In genomic region chr7:56087445-56087844, GRCh38 we compare ENCODE assay signal across 21 cellular contexts. TPM values are rescaled to one million over a fixed set of nuclear protein-coding genes. Genes with fewer than 3 reads are reported as not detected.
DNase-seq lines count a peak whose midpoint lies in the region; ATAC-seq and TF ChIP-seq lines count a peak whose summit lies in the region.
"Had no signal": no experiment of that assay in that cellular context is flagged by ENCODE, and none has a peak within 500 bp of the region (broad histone marks: within the 10 kb centered on the region; RNA-seq: fewer than 3 reads in every experiment).

No MANE protein-coding gene starts in this region.

- H3K27ac Mint-ChIP-seq in naive thymus-derived CD8-positive, alpha-beta T cell: peak overlapping the region in 1 of 10 donors; percentile 15
- H3K27ac Mint-ChIP-seq: H9 had no signal

- H3K27me3 ChIP-seq in adrenal gland (no peaks in the 10 kb centered on the region), neuronal stem cell (ENCODE audit: control insufficient read depth in 3 of 3, insufficient read depth in 3 of 3, low read depth in 1 of 3, low read length in 3 of 3) (no peaks in the 10 kb centered on the region), gastrocnemius medialis (no peaks in the 10 kb centered on the region)
- H3K27me3 ChIP-seq: BE2C had no signal

- no peaks in the 10 kb centered on the region for H3K9me3 Mint-ChIP-seq in naive thymus-derived CD8-positive, alpha-beta T cell
- H3K9me3 Mint-ChIP-seq: CD4-positive, CD25-positive, alpha-beta regulatory T cell; CD8-positive, alpha-beta memory T cell had no signal

- H3K36me3 ChIP-seq in adrenal gland (replicated peaks in 1 of 2) (no peaks in the 10 kb centered on the region), neuronal stem cell (replicated peaks in 1 of 2; ENCODE audit: control insufficient read depth in 2 of 2, insufficient read depth in 2 of 2, low read length in 2 of 2) (peaks cover 4 to 10% of the 10 kb centered on the region in 2 donors), gastrocnemius medialis (peaks cover 0 to 30% of the 10 kb centered on the region in 2 donors)

- H3K4me3 ChIP-seq in adrenal gland: no peak overlapping the region
- H3K4me3 ChIP-seq in neuronal stem cell (ENCODE audit: low read length in 2 of 2): peak overlapping the region in 1 of 2 donors; percentile 63
- H3K4me3 ChIP-seq in gastrocnemius medialis: no peak overlapping the region
- H3K4me3 ChIP-seq: GM12878 had no signal

- no peak overlapping the region for H2BK15ac ChIP-seq in neuronal stem cell (ENCODE audit: low read length)

- H3K14ac ChIP-seq in neuronal stem cell (ENCODE audit: low read length): peak overlapping the region; percentile 17

- intact Hi-C loops in adrenal gland (cut with DNase I) (no loop called here), gastrocnemius medialis (cut with DNase I; ENCODE audit: low total_unique reads) (no loop called here)

- H3K27me3 Mint-ChIP-seq in naive thymus-derived CD8-positive, alpha-beta T cell: no peaks in the 10 kb centered on the region
- H3K27me3 Mint-ChIP-seq: CD4-positive, CD25-positive, alpha-beta regulatory T cell; CD8-positive, alpha-beta memory T cell had no signal

- H3K27ac ChIP-seq in adrenal gland (peak overlapping the region in 3 of 5 donors; percentile 57 to 68 (median 67)), neuronal stem cell (replicated peaks; ENCODE audit: low read length) (no peak overlapping the region), gastrocnemius medialis (peak overlapping the region; percentile 94 to 99 (median 95))

- no peak overlapping the region for H2AFZ ChIP-seq in neuronal stem cell (ENCODE audit: low read length)

- no peak overlapping the region for H2BK120ac ChIP-seq in neuronal stem cell (ENCODE audit: low read depth, low read length)

- no peak overlapping the region for H3K9ac ChIP-seq in neuronal stem cell (ENCODE audit: low read depth, low read length, poor library complexity)

- no peak for TF ChIP-seq CTCF in adrenal gland (IDR thresholded peaks at IDR 0.05)
- no peak for TF ChIP-seq CTCF in gastrocnemius medialis (IDR thresholded peaks at IDR 0.05 in 4 of 5, conservative IDR thresholded peaks at IDR 0.05 in 1 of 5)

- H3K4me1 Mint-ChIP-seq in naive thymus-derived CD8-positive, alpha-beta T cell: peaks cover 0 to 3% (median under 1%) of the 10 kb centered on the region in 4 donors
- H3K4me1 Mint-ChIP-seq: CD8-positive, alpha-beta memory T cell; H9 had no signal

- WGBS in adrenal gland, 4 donors: 45 to 90% (median 63%) methylated on average over 8 to 16 of the region's 16 CpGs
- no CpG with 5 or more reads among the region's 16 CpGs for WGBS in neuronal stem cell (ENCODE audit: extremely low coverage in 2 of 2, insufficient read length in 2 of 2, insufficient replicate concordance in 1 of 2), 2 donors

- H2AK5ac ChIP-seq in neuronal stem cell (ENCODE audit: low read depth, low read length): peak overlapping the region; percentile 46

- ATAC-seq in gastrocnemius medialis: no peak
- ATAC-seq in naive thymus-derived CD8-positive, alpha-beta T cell: no peak
- ATAC-seq: GM12878, HepG2 had no signal

- H3K9me3 ChIP-seq in adrenal gland (replicated peaks in 1 of 3) (no peaks in the 10 kb centered on the region), neuronal stem cell (replicated peaks in 1 of 2; ENCODE audit: control insufficient read depth in 2 of 2, insufficient read depth in 1 of 2, low read depth in 1 of 2, low read length in 2 of 2) (no peaks in the 10 kb centered on the region), gastrocnemius medialis (no peaks in the 10 kb centered on the region)
- H3K9me3 ChIP-seq: BE2C had no signal

- H3K4me1 ChIP-seq in adrenal gland (replicated peaks in 1 of 2) (peaks cover under 1 to 16% of the 10 kb centered on the region in 2 donors), neuronal stem cell (ENCODE audit: control insufficient read depth in 2 of 2, insufficient read depth in 1 of 2, low read depth in 1 of 2, low read length in 2 of 2) (no peaks in the 10 kb centered on the region), gastrocnemius medialis (peaks cover 67 to 69% of the 10 kb centered on the region in 2 donors)

- peak overlapping the region; percentile 37 for H3K4ac ChIP-seq in neuronal stem cell (ENCODE audit: low read length)

- no peak overlapping the region for H2BK12ac ChIP-seq in neuronal stem cell (ENCODE audit: low read length)

- peaks cover 0 to 27% (median 0%) of the 10 kb centered on the region in 3 donors for H3K36me3 Mint-ChIP-seq in naive thymus-derived CD8-positive, alpha-beta T cell

- peak in 6 of 7 donors; percentile 39 to 68 (median 63) for DNase-seq in adrenal gland
- DNase-seq in neuronal stem cell (ENCODE audit: low spot score): no peak
- peak in 1 of 2 donors; percentile 39 for DNase-seq in gastrocnemius medialis
- no peak for DNase-seq in naive thymus-derived CD8-positive, alpha-beta T cell
- DNase-seq in activated naive CD4-positive, alpha-beta T cell (lab: John Stamatoyannopoulos, UW): no peak
- DNase-seq in NCI-H446 (lab: John Stamatoyannopoulos, UW): no peak
- DNase-seq: ACHN; BE2C; C1 segment of cervical spinal cord; CD4-positive, CD25-positive, alpha-beta regulatory T cell; CD8-positive, alpha-beta memory T cell; COR-L47; DMS 273 treated with DMSO at 0.1 percent for 48 hours; DMS53; DND-41; EL; GOT3; H9 had no signal

- H2BK5ac ChIP-seq in neuronal stem cell (ENCODE audit: low read length): no peak overlapping the region

- in situ Hi-C loops in gastrocnemius medialis (cut with MboI; ENCODE audit: low sequenced_read_pairs in 4 of 4): loop anchor here in 2 of 4 donors (10.0 to 25.0 kb wide), 2 partner anchors 113 to 450 kb away; no protein-coding TSS in a partner anchor

- POLR2A ChIA-PET in naive thymus-derived CD8-positive, alpha-beta T cell (lab: Charles Lee): interaction anchor here (0.6 kb wide), 1 partner anchor 707 kb away, joined by 4 read pairs; no protein-coding TSS in a partner anchor

- no peak overlapping the region for H3K23ac ChIP-seq in neuronal stem cell (ENCODE audit: low read depth, low read length, poor library complexity)

- no peak for TF ChIP-seq POLR2A in adrenal gland (IDR thresholded peaks at IDR 0.05)
- no peak for TF ChIP-seq POLR2A in gastrocnemius medialis (IDR thresholded peaks at IDR 0.05)

- no peak overlapping the region for H3K4me3 Mint-ChIP-seq in naive thymus-derived CD8-positive, alpha-beta T cell
- H3K4me3 Mint-ChIP-seq: CD4-positive, CD25-positive, alpha-beta regulatory T cell; CD8-positive, alpha-beta memory T cell; H9 had no signal

- no peak overlapping the region for H3K4me2 ChIP-seq in neuronal stem cell (ENCODE audit: insufficient read depth, low read length, poor library complexity, severe bottlenecking)

- no peak overlapping the region for H4K8ac ChIP-seq in neuronal stem cell (ENCODE audit: low read depth, low read length)

- peak overlapping the region; percentile 4 for H3K18ac ChIP-seq in neuronal stem cell (ENCODE audit: low read length)

- no peaks in the 10 kb centered on the region for H3K79me1 ChIP-seq in neuronal stem cell (ENCODE audit: low read depth, low read length)

- H4K91ac ChIP-seq in neuronal stem cell (ENCODE audit: low read depth, low read length, poor library complexity): no peak overlapping the region

RNA-seq across cellular contexts. Expression of gene PHKG1, which starts 5.3 kb away (rescaled TPM):
- total RNA-seq in adrenal gland: 10 to 100 TPM in 1 of 8 donors, 1 to 10 TPM in 7; 2.2 to 10.2 (median 6.0) TPM
- polyA plus RNA-seq in adrenal gland: 1 to 10 TPM in 2 of 3 donors, under 1 TPM in 1; 0.60 to 9.3 (median 5.8) TPM
- polyA plus RNA-seq in neuronal stem cell (2013, experiment 1 of 2): 0.10 TPM
- polyA plus RNA-seq in neuronal stem cell (2013, experiment 2 of 2): 0.10 TPM
- 100 to 1,000 TPM in 1 of 4 donors, 10 to 100 TPM in 3; 30.1 to 211 (median 57.2) TPM for total RNA-seq in gastrocnemius medialis
- 1 to 10 TPM; 2.6 to 2.9 TPM for total RNA-seq in naive thymus-derived CD8-positive, alpha-beta T cell
- polyA plus RNA-seq in naive thymus-derived CD8-positive, alpha-beta T cell: under 1 TPM; 0.23 to 0.43 (median 0.30) TPM
- total RNA-seq: G401 had no signal

RNA-seq across cellular contexts. Expression of gene CHCHD2, which starts 18.8 kb away (rescaled TPM):
- total RNA-seq in adrenal gland: 1,000 to 10,000 TPM in 2 of 8 donors, 100 to 1,000 TPM in 6; 543 to 1,329 (median 785) TPM
- 100 to 1,000 TPM; 217 to 816 (median 352) TPM for polyA plus RNA-seq in adrenal gland
- polyA plus RNA-seq in neuronal stem cell (2013, experiment 1 of 2): 119 TPM
- 119 TPM for polyA plus RNA-seq in neuronal stem cell (2013, experiment 2 of 2)
- 100 to 1,000 TPM; 540 to 822 (median 655) TPM for total RNA-seq in gastrocnemius medialis
- 100 to 1,000 TPM; 155 to 158 TPM for total RNA-seq in naive thymus-derived CD8-positive, alpha-beta T cell
- polyA plus RNA-seq in naive thymus-derived CD8-positive, alpha-beta T cell: 100 to 1,000 TPM; 415 to 515 (median 454) TPM

RNA-seq across cellular contexts. Expression of gene SUMF2, which starts 23.4 kb away (rescaled TPM):
- 100 to 1,000 TPM; 118 to 230 (median 181) TPM for total RNA-seq in adrenal gland
- polyA plus RNA-seq in adrenal gland: 100 to 1,000 TPM in 1 of 3 donors, 10 to 100 TPM in 2; 75.6 to 142 (median 92.3) TPM
- 53.2 TPM for polyA plus RNA-seq in neuronal stem cell (2013, experiment 1 of 2)
- 51.7 TPM for polyA plus RNA-seq in neuronal stem cell (2013, experiment 2 of 2)
- total RNA-seq in gastrocnemius medialis: 10 to 100 TPM; 29.8 to 32.0 (median 31.1) TPM
- 100 to 1,000 TPM; 168 to 176 TPM for total RNA-seq in naive thymus-derived CD8-positive, alpha-beta T cell
- 100 to 1,000 TPM; 135 to 171 (median 140) TPM for polyA plus RNA-seq in naive thymus-derived CD8-positive, alpha-beta T cell

RNA-seq across cellular contexts. Expression of gene NUPR2, which starts 28.8 kb away (rescaled TPM):
- total RNA-seq in adrenal gland (1 to 10 TPM in 2 of 8 donors, not detected in 6; 1.6 to 2.5 TPM), gastrocnemius medialis (not detected)
- polyA plus RNA-seq in adrenal gland: not detected
- not detected for polyA plus RNA-seq in neuronal stem cell (2013, experiment 1 of 2)
- polyA plus RNA-seq in neuronal stem cell (2013, experiment 2 of 2): not detected
- total RNA-seq in naive thymus-derived CD8-positive, alpha-beta T cell: not detected
- 1 to 10 TPM in 2 of 3 donors, not detected in 1; 1.1 to 2.0 TPM for polyA plus RNA-seq in naive thymus-derived CD8-positive, alpha-beta T cell
- total RNA-seq: CD4-positive, CD25-positive, alpha-beta regulatory T cell; CD8-positive, alpha-beta memory T cell; G401; GM12878; H9; HepG2 had no signal
- polyA plus RNA-seq: CD8-positive, alpha-beta memory T cell; GM12878; HepG2 had no signal

RNA-seq across cellular contexts. Expression of gene CCT6A, which starts 35.9 kb away (rescaled TPM):
- 100 to 1,000 TPM in 2 of 8 donors, 10 to 100 TPM in 6; 51.6 to 128 (median 85.3) TPM for total RNA-seq in adrenal gland
- polyA plus RNA-seq in adrenal gland: 100 to 1,000 TPM; 142 to 240 (median 163) TPM
- polyA plus RNA-seq in neuronal stem cell (2013, experiment 1 of 2): 217 TPM
- 218 TPM for polyA plus RNA-seq in neuronal stem cell (2013, experiment 2 of 2)
- total RNA-seq in gastrocnemius medialis: 100 to 1,000 TPM in 3 of 4 donors, 10 to 100 TPM in 1; 95.9 to 158 (median 114) TPM
- total RNA-seq in naive thymus-derived CD8-positive, alpha-beta T cell: 10 to 100 TPM; 85.4 to 90.3 TPM
- 100 to 1,000 TPM in 1 of 3 donors, 10 to 100 TPM in 2; 86.8 to 103 (median 97.5) TPM for polyA plus RNA-seq in naive thymus-derived CD8-positive, alpha-beta T cell

Comparison
In these comparisons a context has a peak if more than half of its experiments do, and no peak if none do; other contexts are left out.
1. DNase-seq: peak in adrenal gland (6 of 7); none in neuronal stem cell (single experiment), naive thymus-derived CD8-positive, alpha-beta T cell (0 of 10), activated naive CD4-positive, alpha-beta T cell (0 of 4) and NCI-H446 (0 of 2).